ENCODE assay signal across 16 cellular contexts in the genomic region with DNA sequence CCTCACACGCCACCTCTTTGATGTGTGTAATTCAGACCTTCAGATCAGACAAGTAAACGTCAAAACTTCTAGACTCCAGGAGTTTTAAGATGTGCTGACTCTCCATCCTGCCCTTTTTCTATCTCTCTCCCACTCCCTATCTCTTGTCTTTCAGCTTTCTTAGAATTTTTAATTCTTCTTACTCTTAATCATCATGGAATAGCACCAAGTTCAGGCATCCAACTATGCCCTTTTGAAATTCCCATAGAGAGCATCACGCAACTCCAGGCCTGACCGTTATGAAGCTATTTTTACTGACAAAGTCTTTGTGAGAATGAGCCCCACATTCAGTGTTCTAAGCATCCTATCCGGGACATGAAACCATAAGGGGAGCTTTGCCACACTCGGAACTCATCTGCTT.
DNase-seq lines count a peak whose midpoint lies in the region; ATAC-seq and TF ChIP-seq lines count a peak whose summit lies in the region.
"Had no signal": no experiment of that assay in that cellular context is flagged by ENCODE, and none has a peak within 500 bp of the region (broad histone marks: within the 10 kb centered on the region; RNA-seq: fewer than 3 reads in every experiment).

No MANE protein-coding gene starts in this region.

- intact Hi-C loops in heart right ventricle (cut with DNase I) (no loop called here), Right ventricle myocardium inferior (cut with DNase I) (no loop called here), gastrocnemius medialis (cut with DNase I; ENCODE audit: low total_unique reads) (no loop called here)

- peaks cover 0 to 4% (median 0%) of the 10 kb centered on the region in 7 donors for H3K27me3 ChIP-seq in heart right ventricle
- H3K27me3 ChIP-seq in right atrium auricular region = no peaks in the 10 kb centered on the region
- H3K27me3 ChIP-seq in gastrocnemius medialis = peaks cover under 1 to 4% (median 3%) of the 10 kb centered on the region in 3 donors
- H3K27me3 ChIP-seq: BLaER1 had no signal

- WGBS in heart right ventricle, 2 donors = 53 to 55% methylated on average over 6 of the region's 6 CpGs

- ATAC-seq in heart right ventricle (peak in 4 of 8 donors; percentile 27 to 53 (median 40)), Right ventricle myocardium inferior (no peak), gastrocnemius medialis (no peak), HG02970 (IDR thresholded peaks at IDR 0.05; ENCODE audit: low FRiP score, unreplicated experiment) (no peak), GM21786 (IDR thresholded peaks at IDR 0.05; ENCODE audit: unreplicated experiment) (no peak)

- no peak for TF ChIP-seq POLR2A in gastrocnemius medialis (IDR thresholded peaks at IDR 0.05)

- no peak for TF ChIP-seq CTCF in heart right ventricle (IDR thresholded peaks at IDR 0.05)
- no peak for TF ChIP-seq CTCF in right atrium auricular region (IDR thresholded peaks at IDR 0.05)
- no peak for TF ChIP-seq CTCF in gastrocnemius medialis (IDR thresholded peaks at IDR 0.05 in 4 of 5, conservative IDR thresholded peaks at IDR 0.05 in 1 of 5)

- no peak overlapping the region for H3K4me3 ChIP-seq in heart right ventricle
- H3K4me3 ChIP-seq in right atrium auricular region = no peak overlapping the region
- H3K4me3 ChIP-seq in gastrocnemius medialis = no peak overlapping the region
- H3K4me3 ChIP-seq: BLaER1, HAP-1 had no signal

- in situ Hi-C loops in gastrocnemius medialis (cut with MboI; ENCODE audit: low sequenced_read_pairs in 4 of 4) = loop anchor here in 2 of 4 donors (25.0 kb wide), 1 partner anchor 193 kb away; a partner anchor contains a TSS

- H3K9me3 ChIP-seq in heart right ventricle (no peaks in the 10 kb centered on the region), right atrium auricular region (no peaks in the 10 kb centered on the region), gastrocnemius medialis (no peaks in the 10 kb centered on the region)
- H3K9me3 ChIP-seq: BLaER1, Caco-2, HAP-1 had no signal

- H3K36me3 ChIP-seq in heart right ventricle (no peaks in the 10 kb centered on the region), right atrium auricular region (no peaks in the 10 kb centered on the region), gastrocnemius medialis (no peaks in the 10 kb centered on the region)
- H3K36me3 ChIP-seq: BLaER1, HAP-1 had no signal

- H3K4me1 ChIP-seq in heart right ventricle (peaks cover 0 to 25% (median 15%) of the 10 kb centered on the region in 9 donors), right atrium auricular region (peaks cover 0 to 19% of the 10 kb centered on the region in 2 donors), gastrocnemius medialis (peaks cover 0 to 5% of the 10 kb centered on the region in 2 donors)
- H3K4me1 ChIP-seq: BLaER1, Caco-2, HAP-1 had no signal

- H3K27ac ChIP-seq in heart right ventricle (peak overlapping the region in 6 of 10 donors; percentile 35 to 74 (median 53)), right atrium auricular region (peak overlapping the region; percentile 28 to 50), gastrocnemius medialis (peak overlapping the region in 3 of 4 donors; percentile 29 to 65 (median 39))
- H3K27ac ChIP-seq: BLaER1 had no signal

- no peak for DNase-seq in heart right ventricle
- DNase-seq in Right ventricle myocardium inferior (ENCODE audit: missing footprints) = no peak
- no peak for DNase-seq in right atrium auricular region (ENCODE audit: low spot score)
- no peak for DNase-seq in gastrocnemius medialis
- DNase-seq in NCI-H2107 treated with DMSO at 0.1 percent for 48 hours (lab: John Stamatoyannopoulos, UW; ENCODE audit: unreplicated experiment) = no peak
- DNase-seq: 8988T; AML-193; Caco-2; CD8-positive, alpha-beta memory T cell; DND-41; GDM1; GOT3 had no signal
